In the genomic region with DNA sequence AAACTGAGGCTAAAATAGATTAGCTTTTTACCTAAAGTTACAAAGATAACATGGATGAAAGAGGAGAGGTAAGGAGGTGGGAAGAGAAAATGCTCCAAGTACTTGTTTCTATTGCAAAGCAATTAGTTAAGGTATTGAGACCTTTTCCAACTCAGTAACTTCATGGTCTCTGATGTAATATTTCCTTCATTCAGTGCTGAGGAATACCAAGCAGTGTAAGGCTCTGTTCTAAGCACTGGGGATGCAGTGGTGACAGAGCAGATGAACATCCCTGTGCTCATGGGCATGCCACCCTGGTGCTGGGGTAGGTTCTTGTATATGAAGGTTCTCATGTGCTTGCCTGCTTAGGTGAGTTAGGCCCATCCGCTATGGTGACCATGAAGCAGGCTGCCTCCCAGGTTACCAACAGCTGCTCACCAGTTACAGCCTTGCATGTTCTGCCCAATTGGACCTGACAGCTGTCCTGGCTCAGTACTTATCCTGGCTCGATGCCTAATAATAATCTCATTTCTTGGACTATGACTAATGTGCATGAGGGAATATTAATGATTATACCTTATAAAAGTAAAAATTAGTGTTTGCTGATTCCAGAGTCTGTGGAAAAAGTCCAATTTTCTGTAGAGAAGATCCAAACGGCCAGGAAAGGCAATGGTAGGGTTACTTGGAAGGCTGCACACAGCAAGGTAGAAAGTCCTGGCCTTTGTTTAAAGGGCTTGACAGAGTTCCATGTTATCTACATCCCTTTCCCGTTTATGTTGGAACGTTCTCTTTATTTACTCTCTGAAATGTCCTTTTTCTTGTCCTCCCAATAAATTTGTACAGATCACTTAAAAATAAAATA, we compare ENCODE assay signal across 13 cellular contexts. TPM values are rescaled to one million over a fixed set of nuclear protein-coding genes. Genes with fewer than 3 reads are reported as not detected.
A peak's percentile ranks its signal among the peaks of the same experiment; 100 is the strongest.
DNase-seq lines count a peak whose midpoint lies in the region; ATAC-seq and TF ChIP-seq lines count a peak whose summit lies in the region.
"Had no signal": no experiment of that assay in that cellular context is flagged by ENCODE, and none has a peak within 500 bp of the region (broad histone marks: within the 10 kb centered on the region; RNA-seq: fewer than 3 reads in every experiment).

No MANE protein-coding gene starts in this region.

- peak; percentile 25 for ATAC-seq in sciatic nerve
- ATAC-seq: activated CD8-positive, alpha-beta T cell treated with anti-CD3 and anti-CD28 coated beads, Interleukin-2, amount 10 ng/mL, durations not matched to agents 7 days and 5 days had no signal

- in situ Hi-C loops in G401 (cut with HindIII; ENCODE audit: low sequenced_read_pairs), result no loop called here

- intact Hi-C loops in sciatic nerve (cut with DNase I), result no loop called here

- no peak overlapping the region for H3K9ac ChIP-seq in endodermal cell (ENCODE audit: extremely low read depth, low read length, poor library complexity, severe bottlenecking)

- peaks cover 11% of the 10 kb centered on the region for H3K36me3 Mint-ChIP-seq in endodermal cell (ENCODE audit: low read depth)

- H3K9me3 Mint-ChIP-seq in endodermal cell, result no peaks in the 10 kb centered on the region
- H3K9me3 Mint-ChIP-seq: activated naive CD4-positive, alpha-beta T cell treated with anti-CD3 and anti-CD28 coated beads for 36 hours had no signal

- no peak overlapping the region for H3K27ac Mint-ChIP-seq in endodermal cell
- H3K27ac Mint-ChIP-seq: activated CD8-positive, alpha-beta T cell treated with anti-CD3 and anti-CD28 coated beads, Interleukin-2, amount 10 ng/mL, durations not matched to agents 7 days and 5 days; activated naive CD4-positive, alpha-beta T cell treated with anti-CD3 and anti-CD28 coated beads for 36 hours; T-helper 2 cell treated with Interferon-gamma antibody and Interleukin-4, amounts not matched to agents 5 μg/mL and 100 μg/mL, for 36 hours had no signal

- TF ChIP-seq CTCF in choroid plexus epithelial cell (conservative IDR thresholded peaks at IDR 0.05; ENCODE audit: low read depth, low read length) (no peak), endodermal cell (conservative IDR thresholded peaks at IDR 0.05) (no peak)

- no peaks in the 10 kb centered on the region for H3K4me1 ChIP-seq in endodermal cell (ENCODE audit: control insufficient read depth, insufficient read depth, low read length)
- H3K4me1 ChIP-seq: BE2C had no signal

- peaks cover 4% of the 10 kb centered on the region for H3K4me1 Mint-ChIP-seq in endodermal cell

- DNase-seq in G401 (ENCODE audit: low spot score), result peak; percentile 19
- peak; percentile 44 for DNase-seq in choroid plexus epithelial cell (ENCODE audit: low read depth)
- DNase-seq in iris pigment epithelial cell (ENCODE audit: low read depth), result peak; percentile 38
- DNase-seq in sciatic nerve (ENCODE audit: low spot score), result no peak
- DNase-seq in stimulated activated CD4-positive, alpha-beta T cell treated with anti-CD3 and anti-CD28 coated beads, Interleukin-4, amount 100 ng/mL, for 1 hour, result no peak
- DNase-seq in endodermal cell, result no peak
- DNase-seq in NCI-H1436 treated with DMSO at 0.1 percent for 48 hours (lab: John Stamatoyannopoulos, UW), result no peak
- DNase-seq in NOMO-1 treated with dmso at 0.1 percent for 144 hours (lab: John Stamatoyannopoulos, UW; ENCODE audit: unreplicated experiment), result no peak
- DNase-seq: activated CD8-positive, alpha-beta T cell treated with anti-CD3 and anti-CD28 coated beads, Interleukin-2, amount 10 ng/mL, durations not matched to agents 7 days and 5 days; activated naive CD4-positive, alpha-beta T cell treated with anti-CD3 and anti-CD28 coated beads for 36 hours; BE2C; cortex of kidney had no signal

- H3K4me3 Mint-ChIP-seq in endodermal cell, result no peak overlapping the region
- H3K4me3 Mint-ChIP-seq: activated CD8-positive, alpha-beta T cell treated with anti-CD3 and anti-CD28 coated beads, Interleukin-2, amount 10 ng/mL, durations not matched to agents 7 days and 5 days; activated naive CD4-positive, alpha-beta T cell treated with anti-CD3 and anti-CD28 coated beads for 36 hours; T-helper 2 cell treated with Interferon-gamma antibody and Interleukin-4, amounts not matched to agents 5 μg/mL and 100 μg/mL, for 36 hours had no signal

- no peaks in the 10 kb centered on the region for H3K9me3 ChIP-seq in endodermal cell (ENCODE audit: control insufficient read depth, low read length)
- H3K9me3 ChIP-seq: BE2C had no signal

- no peak overlapping the region for H3K27ac ChIP-seq in endodermal cell (ENCODE audit: low read depth, low read length)

- no peaks in the 10 kb centered on the region for H3K27me3 ChIP-seq in endodermal cell (ENCODE audit: control insufficient read depth, insufficient read depth, low read length, poor library complexity, severe bottlenecking)
- H3K27me3 ChIP-seq: BE2C had no signal

- H3K36me3 ChIP-seq in endodermal cell (ENCODE audit: control insufficient read depth, insufficient read depth, low read length), result peaks cover 15% of the 10 kb centered on the region
- H3K36me3 ChIP-seq: BE2C had no signal

- H3K4me3 ChIP-seq in choroid plexus epithelial cell (ENCODE audit: low read depth, low read length) (no peak overlapping the region), endodermal cell (ENCODE audit: low read length) (no peak overlapping the region)

- H3K27me3 Mint-ChIP-seq in endodermal cell (ENCODE audit: insufficient read depth), result no peaks in the 10 kb centered on the region

- WGBS in endodermal cell (ENCODE audit: insufficient coverage in 1 of 2, insufficient read length in 1 of 2), 2 experiments, result 96% methylated on average over 4 to 5 of the region's 5 CpGs

RNA-seq across cellular contexts. Expression of a gene that starts 48.3 kb away (rescaled TPM):
- 17.8 and 27.3 TPM in 2 replicates for total RNA-seq in G401 (2014; rRNA removed; shearing (Covaris generic))
- total RNA-seq in sciatic nerve (59.1 TPM), endodermal cell (10 to 100 TPM; 26.2 to 35.4 TPM)
- 15.3 TPM for polyA plus RNA-seq in endodermal cell (2013, experiment 1 of 2)
- 15.9 TPM for polyA plus RNA-seq in endodermal cell (2013, experiment 2 of 2)

Comparison
In these comparisons a context has a peak if more than half of its experiments do, and no peak if none do; other contexts are left out.
1. DNase-seq: peak in G401 (single experiment), choroid plexus epithelial cell (single experiment) and iris pigment epithelial cell (single experiment); none in sciatic nerve (single experiment), stimulated activated CD4-positive, alpha-beta T cell treated with anti-CD3 and anti-CD28 coated beads, Interleukin-4, amount 100 ng/mL, for 1 hour (single experiment), endodermal cell (single experiment), NCI-H1436 treated with DMSO at 0.1 percent for 48 hours (single experiment) and NOMO-1 treated with dmso at 0.1 percent for 144 hours (single experiment).